ENCODE assay signal across 1 cellular context in the genomic region with DNA sequence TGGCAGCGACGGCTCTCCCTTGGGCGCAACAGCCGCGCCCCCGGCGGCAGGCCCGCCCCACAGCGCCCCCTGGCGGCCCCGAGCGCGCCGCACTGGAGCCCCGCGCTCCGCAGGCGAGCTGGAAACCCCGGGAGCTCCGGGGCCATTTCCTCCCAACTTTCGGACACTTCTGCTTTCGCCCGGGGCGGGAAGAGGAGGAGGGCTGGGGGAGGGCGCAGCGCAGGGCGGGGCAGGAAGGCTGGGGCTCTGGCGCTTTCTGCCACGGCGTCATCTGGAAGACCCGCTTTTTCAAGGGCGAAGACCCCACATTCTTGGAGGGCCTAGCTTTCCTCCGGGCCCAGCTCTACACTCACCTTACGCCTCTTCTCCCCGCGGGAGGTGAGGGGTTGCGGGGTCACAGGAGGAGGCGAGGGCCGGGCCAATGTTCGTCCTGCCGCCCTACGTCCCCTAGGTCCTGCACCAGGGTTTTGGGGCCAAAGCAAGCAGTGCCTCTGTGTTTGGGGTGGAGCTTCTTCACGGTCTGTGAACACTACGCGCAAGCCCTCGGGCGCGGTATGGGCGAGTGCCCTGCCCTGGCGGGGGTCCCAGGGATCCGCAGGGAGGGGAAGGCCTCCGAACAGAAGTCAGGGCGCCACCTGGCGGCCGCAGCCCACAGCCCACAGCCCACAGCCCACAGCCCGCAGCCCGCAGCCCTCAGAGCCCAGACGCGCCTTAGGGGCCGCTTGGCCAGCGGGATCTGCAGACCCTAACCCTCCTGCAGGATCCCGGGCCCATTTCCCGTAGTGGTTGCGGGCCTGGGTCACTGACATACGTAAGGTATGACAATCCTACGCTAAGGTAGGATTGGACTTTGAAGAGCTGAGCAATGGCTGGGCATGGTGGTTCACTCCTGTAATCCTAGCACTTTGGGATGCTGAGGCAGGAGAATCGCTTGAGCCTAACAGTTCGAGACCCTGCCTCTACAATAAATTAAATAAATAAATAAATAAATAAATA.
TF ChIP-seq lines count a peak whose summit lies in the region.

No MANE protein-coding gene starts in this region.

TF ChIP-seq in HepG2, 621 proteins besides CTCF, POLR2A, EP300 and RAD21 (continued from another document and continues in another):
- TF ChIP-seq ZNF737 (CRISPR knock-in tag; IDR thresholded peaks at IDR 0.05; ENCODE audit: borderline replicate concordance): no peak; the same call in 1 of the 2 replicates
- TF ChIP-seq, protein P1, sequence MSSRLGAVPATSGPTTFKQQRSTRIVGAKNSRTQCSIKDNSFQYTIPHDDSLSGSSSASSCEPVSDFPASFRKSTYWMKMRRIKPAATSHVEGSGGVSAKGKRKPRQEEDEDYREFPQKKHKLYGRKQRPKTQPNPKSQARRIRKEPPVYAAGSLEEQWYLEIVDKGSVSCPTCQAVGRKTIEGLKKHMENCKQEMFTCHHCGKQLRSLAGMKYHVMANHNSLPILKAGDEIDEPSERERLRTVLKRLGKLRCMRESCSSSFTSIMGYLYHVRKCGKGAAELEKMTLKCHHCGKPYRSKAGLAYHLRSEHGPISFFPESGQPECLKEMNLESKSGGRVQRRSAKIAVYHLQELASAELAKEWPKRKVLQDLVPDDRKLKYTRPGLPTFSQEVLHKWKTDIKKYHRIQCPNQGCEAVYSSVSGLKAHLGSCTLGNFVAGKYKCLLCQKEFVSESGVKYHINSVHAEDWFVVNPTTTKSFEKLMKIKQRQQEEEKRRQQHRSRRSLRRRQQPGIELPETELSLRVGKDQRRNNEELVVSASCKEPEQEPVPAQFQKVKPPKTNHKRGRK (CRISPR knock-in tag; IDR thresholded peaks at IDR 0.05): no peak
- 0 out of 2 replicates have a peak, but pooled peaks have one; percentile 58 for TF ChIP-seq ZKSCAN5 (CRISPR knock-in tag; IDR thresholded peaks at IDR 0.05)
- no peak for TF ChIP-seq RELA (CRISPR knock-in tag; IDR thresholded peaks at IDR 0.05)
- TF ChIP-seq ZNF224 (CRISPR knock-in tag; IDR thresholded peaks at IDR 0.05): peak; percentile 42; the same call in 1 of the 2 replicates
- peak; percentile 25; the same call in 1 of the 2 replicates for TF ChIP-seq NKX3-1 (CRISPR knock-in tag; IDR thresholded peaks at IDR 0.05)
- TF ChIP-seq NR2C2 (CRISPR knock-in tag; IDR thresholded peaks at IDR 0.05; ENCODE audit: borderline replicate concordance): peak; percentile 26; the same call in 1 of the 2 replicates
- TF ChIP-seq ZFP36L1 (CRISPR knock-in tag; IDR thresholded peaks at IDR 0.05): no peak
- TF ChIP-seq, protein P2, sequence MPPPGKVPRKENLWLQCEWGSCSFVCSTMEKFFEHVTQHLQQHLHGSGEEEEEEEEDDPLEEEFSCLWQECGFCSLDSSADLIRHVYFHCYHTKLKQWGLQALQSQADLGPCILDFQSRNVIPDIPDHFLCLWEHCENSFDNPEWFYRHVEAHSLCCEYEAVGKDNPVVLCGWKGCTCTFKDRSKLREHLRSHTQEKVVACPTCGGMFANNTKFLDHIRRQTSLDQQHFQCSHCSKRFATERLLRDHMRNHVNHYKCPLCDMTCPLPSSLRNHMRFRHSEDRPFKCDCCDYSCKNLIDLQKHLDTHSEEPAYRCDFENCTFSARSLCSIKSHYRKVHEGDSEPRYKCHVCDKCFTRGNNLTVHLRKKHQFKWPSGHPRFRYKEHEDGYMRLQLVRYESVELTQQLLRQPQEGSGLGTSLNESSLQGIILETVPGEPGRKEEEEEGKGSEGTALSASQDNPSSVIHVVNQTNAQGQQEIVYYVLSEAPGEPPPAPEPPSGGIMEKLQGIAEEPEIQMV (CRISPR knock-in tag; IDR thresholded peaks at IDR 0.05; ENCODE audit: low read depth): no peak
- TF ChIP-seq RARA (CRISPR knock-in tag; IDR thresholded peaks at IDR 0.05): 0 out of 2 replicates have a peak, but pooled peaks have one; percentile 17
- no peak for TF ChIP-seq ZFP1 (CRISPR knock-in tag; IDR thresholded peaks at IDR 0.05)
- no peak for TF ChIP-seq BHLHE40 (IDR thresholded peaks at IDR 0.05; ENCODE audit: low read length)
- peak; percentile 58 for TF ChIP-seq GABPB1 (CRISPR knock-in tag; IDR thresholded peaks at IDR 0.05)
- TF ChIP-seq NFIB (CRISPR knock-in tag; IDR thresholded peaks at IDR 0.05; ENCODE audit: borderline replicate concordance): no peak
- TF ChIP-seq EED (CRISPR knock-in tag; IDR thresholded peaks at IDR 0.05): peak; percentile 67; the same call in 1 of the 2 replicates
- TF ChIP-seq, protein P3, sequence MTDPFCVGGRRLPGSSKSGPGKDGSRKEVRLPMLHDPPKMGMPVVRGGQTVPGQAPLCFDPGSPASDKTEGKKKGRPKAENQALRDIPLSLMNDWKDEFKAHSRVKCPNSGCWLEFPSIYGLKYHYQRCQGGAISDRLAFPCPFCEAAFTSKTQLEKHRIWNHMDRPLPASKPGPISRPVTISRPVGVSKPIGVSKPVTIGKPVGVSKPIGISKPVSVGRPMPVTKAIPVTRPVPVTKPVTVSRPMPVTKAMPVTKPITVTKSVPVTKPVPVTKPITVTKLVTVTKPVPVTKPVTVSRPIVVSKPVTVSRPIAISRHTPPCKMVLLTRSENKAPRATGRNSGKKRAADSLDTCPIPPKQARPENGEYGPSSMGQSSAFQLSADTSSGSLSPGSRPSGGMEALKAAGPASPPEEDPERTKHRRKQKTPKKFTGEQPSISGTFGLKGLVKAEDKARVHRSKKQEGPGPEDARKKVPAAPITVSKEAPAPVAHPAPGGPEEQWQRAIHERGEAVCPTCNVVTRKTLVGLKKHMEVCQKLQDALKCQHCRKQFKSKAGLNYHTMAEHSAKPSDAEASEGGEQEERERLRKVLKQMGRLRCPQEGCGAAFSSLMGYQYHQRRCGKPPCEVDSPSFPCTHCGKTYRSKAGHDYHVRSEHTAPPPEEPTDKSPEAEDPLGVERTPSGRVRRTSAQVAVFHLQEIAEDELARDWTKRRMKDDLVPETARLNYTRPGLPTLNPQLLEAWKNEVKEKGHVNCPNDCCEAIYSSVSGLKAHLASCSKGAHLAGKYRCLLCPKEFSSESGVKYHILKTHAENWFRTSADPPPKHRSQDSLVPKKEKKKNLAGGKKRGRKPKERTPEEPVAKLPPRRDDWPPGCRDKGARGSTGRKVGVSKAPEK (CRISPR knock-in tag; IDR thresholded peaks at IDR 0.05; ENCODE audit: borderline replicate concordance): no peak; the same call in 1 of the 2 replicates
- TF ChIP-seq, protein P4, sequence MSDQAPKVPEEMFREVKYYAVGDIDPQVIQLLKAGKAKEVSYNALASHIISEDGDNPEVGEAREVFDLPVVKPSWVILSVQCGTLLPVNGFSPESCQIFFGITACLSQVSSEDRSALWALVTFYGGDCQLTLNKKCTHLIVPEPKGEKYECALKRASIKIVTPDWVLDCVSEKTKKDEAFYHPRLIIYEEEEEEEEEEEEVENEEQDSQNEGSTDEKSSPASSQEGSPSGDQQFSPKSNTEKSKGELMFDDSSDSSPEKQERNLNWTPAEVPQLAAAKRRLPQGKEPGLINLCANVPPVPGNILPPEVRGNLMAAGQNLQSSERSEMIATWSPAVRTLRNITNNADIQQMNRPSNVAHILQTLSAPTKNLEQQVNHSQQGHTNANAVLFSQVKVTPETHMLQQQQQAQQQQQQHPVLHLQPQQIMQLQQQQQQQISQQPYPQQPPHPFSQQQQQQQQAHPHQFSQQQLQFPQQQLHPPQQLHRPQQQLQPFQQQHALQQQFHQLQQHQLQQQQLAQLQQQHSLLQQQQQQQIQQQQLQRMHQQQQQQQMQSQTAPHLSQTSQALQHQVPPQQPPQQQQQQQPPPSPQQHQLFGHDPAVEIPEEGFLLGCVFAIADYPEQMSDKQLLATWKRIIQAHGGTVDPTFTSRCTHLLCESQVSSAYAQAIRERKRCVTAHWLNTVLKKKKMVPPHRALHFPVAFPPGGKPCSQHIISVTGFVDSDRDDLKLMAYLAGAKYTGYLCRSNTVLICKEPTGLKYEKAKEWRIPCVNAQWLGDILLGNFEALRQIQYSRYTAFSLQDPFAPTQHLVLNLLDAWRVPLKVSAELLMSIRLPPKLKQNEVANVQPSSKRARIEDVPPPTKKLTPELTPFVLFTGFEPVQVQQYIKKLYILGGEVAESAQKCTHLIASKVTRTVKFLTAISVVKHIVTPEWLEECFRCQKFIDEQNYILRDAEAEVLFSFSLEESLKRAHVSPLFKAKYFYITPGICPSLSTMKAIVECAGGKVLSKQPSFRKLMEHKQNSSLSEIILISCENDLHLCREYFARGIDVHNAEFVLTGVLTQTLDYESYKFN (CRISPR knock-in tag; conservative IDR thresholded peaks at IDR 0.05): no peak; the same call in 1 of the 2 replicates
- peak; percentile 42 for TF ChIP-seq AGO1 (IDR thresholded peaks at IDR 0.05; ENCODE audit: low read depth, low read length, poor library complexity, severe bottlenecking)
- TF ChIP-seq ZNF703 (CRISPR knock-in tag; IDR thresholded peaks at IDR 0.05; ENCODE audit: borderline replicate concordance): no peak
- no peak for TF ChIP-seq ZNF205 (CRISPR knock-in tag; IDR thresholded peaks at IDR 0.05)
- TF ChIP-seq, protein P5, sequence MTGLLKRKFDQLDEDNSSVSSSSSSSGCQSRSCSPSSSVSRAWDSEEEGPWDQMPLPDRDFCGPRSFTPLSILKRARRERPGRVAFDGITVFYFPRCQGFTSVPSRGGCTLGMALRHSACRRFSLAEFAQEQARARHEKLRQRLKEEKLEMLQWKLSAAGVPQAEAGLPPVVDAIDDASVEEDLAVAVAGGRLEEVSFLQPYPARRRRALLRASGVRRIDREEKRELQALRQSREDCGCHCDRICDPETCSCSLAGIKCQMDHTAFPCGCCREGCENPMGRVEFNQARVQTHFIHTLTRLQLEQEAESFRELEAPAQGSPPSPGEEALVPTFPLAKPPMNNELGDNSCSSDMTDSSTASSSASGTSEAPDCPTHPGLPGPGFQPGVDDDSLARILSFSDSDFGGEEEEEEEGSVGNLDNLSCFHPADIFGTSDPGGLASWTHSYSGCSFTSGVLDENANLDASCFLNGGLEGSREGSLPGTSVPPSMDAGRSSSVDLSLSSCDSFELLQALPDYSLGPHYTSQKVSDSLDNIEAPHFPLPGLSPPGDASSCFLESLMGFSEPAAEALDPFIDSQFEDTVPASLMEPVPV (CRISPR knock-in tag; IDR thresholded peaks at IDR 0.05): no peak; the same call in 1 of the 2 replicates
- peak; percentile 84; the same call in 1 of the 2 replicates for TF ChIP-seq KLF12 (CRISPR knock-in tag; IDR thresholded peaks at IDR 0.05; ENCODE audit: borderline replicate concordance)
- peak; percentile 20; the same call in 1 of the 2 replicates for TF ChIP-seq PHF20 (CRISPR knock-in tag; IDR thresholded peaks at IDR 0.05)
- TF ChIP-seq ARID2 (CRISPR knock-in tag; IDR thresholded peaks at IDR 0.05; ENCODE audit: borderline replicate concordance): peak; percentile 70; the same call in 1 of the 2 replicates
- TF ChIP-seq MATR3 (CRISPR knock-in tag; IDR thresholded peaks at IDR 0.05): no peak
- 0 out of 2 replicates have a peak, but pooled peaks have one; percentile 6 for TF ChIP-seq ELF3 (CRISPR knock-in tag; IDR thresholded peaks at IDR 0.05)
- no peak for TF ChIP-seq SMAD3 (CRISPR knock-in tag; IDR thresholded peaks at IDR 0.05)
- 0 out of 2 replicates have a peak, but pooled peaks have one; percentile 70 for TF ChIP-seq SNAPC2 (CRISPR knock-in tag; IDR thresholded peaks at IDR 0.05)
- TF ChIP-seq, protein P6, sequence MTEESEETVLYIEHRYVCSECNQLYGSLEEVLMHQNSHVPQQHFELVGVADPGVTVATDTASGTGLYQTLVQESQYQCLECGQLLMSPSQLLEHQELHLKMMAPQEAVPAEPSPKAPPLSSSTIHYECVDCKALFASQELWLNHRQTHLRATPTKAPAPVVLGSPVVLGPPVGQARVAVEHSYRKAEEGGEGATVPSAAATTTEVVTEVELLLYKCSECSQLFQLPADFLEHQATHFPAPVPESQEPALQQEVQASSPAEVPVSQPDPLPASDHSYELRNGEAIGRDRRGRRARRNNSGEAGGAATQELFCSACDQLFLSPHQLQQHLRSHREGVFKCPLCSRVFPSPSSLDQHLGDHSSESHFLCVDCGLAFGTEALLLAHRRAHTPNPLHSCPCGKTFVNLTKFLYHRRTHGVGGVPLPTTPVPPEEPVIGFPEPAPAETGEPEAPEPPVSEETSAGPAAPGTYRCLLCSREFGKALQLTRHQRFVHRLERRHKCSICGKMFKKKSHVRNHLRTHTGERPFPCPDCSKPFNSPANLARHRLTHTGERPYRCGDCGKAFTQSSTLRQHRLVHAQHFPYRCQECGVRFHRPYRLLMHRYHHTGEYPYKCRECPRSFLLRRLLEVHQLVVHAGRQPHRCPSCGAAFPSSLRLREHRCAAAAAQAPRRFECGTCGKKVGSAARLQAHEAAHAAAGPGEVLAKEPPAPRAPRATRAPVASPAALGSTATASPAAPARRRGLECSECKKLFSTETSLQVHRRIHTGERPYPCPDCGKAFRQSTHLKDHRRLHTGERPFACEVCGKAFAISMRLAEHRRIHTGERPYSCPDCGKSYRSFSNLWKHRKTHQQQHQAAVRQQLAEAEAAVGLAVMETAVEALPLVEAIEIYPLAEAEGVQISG (CRISPR knock-in tag; IDR thresholded peaks at IDR 0.05): peak; percentile 60; the same call in 1 of the 2 replicates
- TF ChIP-seq, protein P7, sequence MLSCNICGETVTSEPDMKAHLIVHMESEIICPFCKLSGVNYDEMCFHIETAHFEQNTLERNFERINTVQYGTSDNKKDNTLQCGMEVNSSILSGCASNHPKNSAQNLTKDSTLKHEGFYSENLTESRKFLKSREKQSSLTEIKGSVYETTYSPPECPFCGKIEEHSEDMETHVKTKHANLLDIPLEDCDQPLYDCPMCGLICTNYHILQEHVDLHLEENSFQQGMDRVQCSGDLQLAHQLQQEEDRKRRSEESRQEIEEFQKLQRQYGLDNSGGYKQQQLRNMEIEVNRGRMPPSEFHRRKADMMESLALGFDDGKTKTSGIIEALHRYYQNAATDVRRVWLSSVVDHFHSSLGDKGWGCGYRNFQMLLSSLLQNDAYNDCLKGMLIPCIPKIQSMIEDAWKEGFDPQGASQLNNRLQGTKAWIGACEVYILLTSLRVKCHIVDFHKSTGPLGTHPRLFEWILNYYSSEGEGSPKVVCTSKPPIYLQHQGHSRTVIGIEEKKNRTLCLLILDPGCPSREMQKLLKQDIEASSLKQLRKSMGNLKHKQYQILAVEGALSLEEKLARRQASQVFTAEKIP (CRISPR knock-in tag; IDR thresholded peaks at IDR 0.05; ENCODE audit: borderline replicate concordance): no peak
- TF ChIP-seq ZNF337 (CRISPR knock-in tag; IDR thresholded peaks at IDR 0.05; ENCODE audit: borderline replicate concordance, low read depth): peak; percentile 55; the same call in 1 of the 2 replicates
- no peak for TF ChIP-seq ISX (CRISPR knock-in tag; conservative IDR thresholded peaks at IDR 0.05)
- TF ChIP-seq ISL2 (CRISPR knock-in tag; IDR thresholded peaks at IDR 0.05): peak; percentile 64
- TF ChIP-seq, protein P8, sequence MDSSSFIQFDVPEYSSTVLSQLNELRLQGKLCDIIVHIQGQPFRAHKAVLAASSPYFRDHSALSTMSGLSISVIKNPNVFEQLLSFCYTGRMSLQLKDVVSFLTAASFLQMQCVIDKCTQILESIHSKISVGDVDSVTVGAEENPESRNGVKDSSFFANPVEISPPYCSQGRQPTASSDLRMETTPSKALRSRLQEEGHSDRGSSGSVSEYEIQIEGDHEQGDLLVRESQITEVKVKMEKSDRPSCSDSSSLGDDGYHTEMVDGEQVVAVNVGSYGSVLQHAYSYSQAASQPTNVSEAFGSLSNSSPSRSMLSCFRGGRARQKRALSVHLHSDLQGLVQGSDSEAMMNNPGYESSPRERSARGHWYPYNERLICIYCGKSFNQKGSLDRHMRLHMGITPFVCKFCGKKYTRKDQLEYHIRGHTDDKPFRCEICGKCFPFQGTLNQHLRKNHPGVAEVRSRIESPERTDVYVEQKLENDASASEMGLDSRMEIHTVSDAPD (CRISPR knock-in tag; IDR thresholded peaks at IDR 0.05): peak; percentile 68; the same call in 1 of the 2 replicates
- 0 out of 2 replicates have a peak, but pooled peaks have one; percentile 57 for TF ChIP-seq HNRNPL (IDR thresholded peaks at IDR 0.05; ENCODE audit: low read depth, low read length)
- TF ChIP-seq CBX5 (CRISPR knock-in tag; IDR thresholded peaks at IDR 0.05; ENCODE audit: borderline replicate concordance): no peak
- peak; percentile 58 for TF ChIP-seq POLR2AphosphoS5 (IDR thresholded peaks at IDR 0.05; ENCODE audit: low read depth, low read length)
- 0 out of 2 replicates have a peak, but pooled peaks have one; percentile 30 for TF ChIP-seq SP5 (CRISPR knock-in tag; IDR thresholded peaks at IDR 0.05; ENCODE audit: borderline replicate concordance, low read depth)
- no peak for TF ChIP-seq ZNF619 (CRISPR knock-in tag; IDR thresholded peaks at IDR 0.05)
